ENCODE assay signal across 8 cellular contexts in the genomic region with DNA sequence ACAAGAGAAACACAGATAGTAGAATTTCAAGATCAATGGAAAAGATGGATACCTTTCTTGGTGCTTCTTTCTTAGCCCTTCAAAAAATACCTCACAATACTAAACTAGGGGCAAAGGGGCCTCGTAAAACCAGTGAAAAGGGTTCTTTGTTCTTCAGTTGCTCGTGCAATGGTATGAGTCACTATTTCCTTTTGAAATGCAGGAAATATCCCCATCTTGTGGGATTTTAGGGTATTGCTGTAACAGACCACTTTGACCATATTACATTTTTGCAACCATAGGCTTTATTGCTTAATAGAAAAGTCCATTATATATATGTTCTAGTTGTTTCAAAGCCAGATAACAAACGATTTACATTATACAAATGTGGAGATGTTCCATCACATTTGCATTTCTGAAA.
A peak's percentile ranks its signal among the peaks of the same experiment; 100 is the strongest.
DNase-seq lines count a peak whose midpoint lies in the region; ATAC-seq and TF ChIP-seq lines count a peak whose summit lies in the region.

No MANE protein-coding gene starts in this region.

- H3K27me3 Mint-ChIP-seq in activated CD4-positive, alpha-beta T cell treated with anti-CD3 and anti-CD28 coated beads, Interleukin-2, amount 10 ng/mL, durations not matched to agents 24 days and 14 days, result peaks cover 1% of the 10 kb centered on the region

- H3K9me2 ChIP-seq in DOHH2 (replicated peaks; ENCODE audit: control insufficient read depth, low read length), result no peaks in the 10 kb centered on the region

- H3K4me1 Mint-ChIP-seq in activated CD4-positive, alpha-beta T cell treated with anti-CD3 and anti-CD28 coated beads, Interleukin-2, amount 10 ng/mL, durations not matched to agents 24 days and 14 days, result peaks cover 2% of the 10 kb centered on the region

- H3K79me2 ChIP-seq in DOHH2 (ENCODE audit: control insufficient read depth, low read length), result no peaks in the 10 kb centered on the region

- H3K4me1 ChIP-seq in DOHH2 (ENCODE audit: control insufficient read depth, low read length) (no peaks in the 10 kb centered on the region), transverse colon (no peaks in the 10 kb centered on the region)

- H3K4me3 Mint-ChIP-seq in activated CD4-positive, alpha-beta T cell treated with anti-CD3 and anti-CD28 coated beads, Interleukin-2, amount 10 ng/mL, durations not matched to agents 24 days and 14 days, result no peak overlapping the region

- no peak overlapping the region for H3K4me2 ChIP-seq in DOHH2 (ENCODE audit: low read length)

- H3K27me3 ChIP-seq in DOHH2 (ENCODE audit: control insufficient read depth, low read length) (no peaks in the 10 kb centered on the region), transverse colon (no peaks in the 10 kb centered on the region)

- TF ChIP-seq POLR2A in transverse colon (IDR thresholded peaks at IDR 0.05), result no peak

- intact Hi-C loops in transverse colon (cut with DNase I; ENCODE audit: low total_unique reads), result no loop called here
- intact Hi-C loops in activated CD4-positive, alpha-beta T cell treated with anti-CD3 and anti-CD28 coated beads, Interleukin-2, amount 10 ng/mL, durations not matched to agents 24 days and 14 days (cut with micrococcal nuclease), result no loop called here

- H3K36me3 Mint-ChIP-seq in activated CD4-positive, alpha-beta T cell treated with anti-CD3 and anti-CD28 coated beads, Interleukin-2, amount 10 ng/mL, durations not matched to agents 24 days and 14 days (ENCODE audit: low read depth), result no peaks in the 10 kb centered on the region

- H3K27ac Mint-ChIP-seq in activated CD4-positive, alpha-beta T cell treated with anti-CD3 and anti-CD28 coated beads, Interleukin-2, amount 10 ng/mL, durations not matched to agents 24 days and 14 days, result no peak overlapping the region

- in situ Hi-C loops in transverse colon (cut with MboI; ENCODE audit: low pct_ligation_motif_present in 1 of 4, low pct_unique_long_range_greater_than_20kb in 1 of 4, low sequenced_read_pairs in 3 of 4), result no loop called here

- DNase-seq in NCI-H526 treated with DMSO at 0.1 percent for 48 hours (lab: John Stamatoyannopoulos, UW) (peak; percentile 6), epithelial cell of proximal tubule (ENCODE audit: low read depth) (peak; percentile 6), transverse colon (no peak), activated gamma-delta T cell treated with Interleukin-2 at 50 U/mL for 16 hours (no peak)
- no peak for DNase-seq in activated CD4-positive, alpha-beta T cell treated with anti-CD3 and anti-CD28 coated beads, Interleukin-2, amount 10 ng/mL, durations not matched to agents 24 days and 14 days

- H4K20me1 ChIP-seq in DOHH2 (ENCODE audit: control insufficient read depth, insufficient read depth, low read depth, low read length), result no peaks in the 10 kb centered on the region

- TF ChIP-seq EP300 in transverse colon (IDR thresholded peaks at IDR 0.05; ENCODE audit: low read depth), result no peak

- H3K27ac ChIP-seq in DOHH2 (ENCODE audit: low read depth, low read length), result no peak overlapping the region
- no peak overlapping the region for H3K27ac ChIP-seq in transverse colon

- H3K9me3 ChIP-seq in DOHH2 (ENCODE audit: control insufficient read depth, insufficient read depth, low read length) (no peaks in the 10 kb centered on the region), transverse colon (peaks cover 0 to 3% of the 10 kb centered on the region in 2 donors)

- peak; percentile 75 for TF ChIP-seq CTCF in DOHH2 (IDR thresholded peaks at IDR 0.05; ENCODE audit: low read depth, low read length, poor library complexity, severe bottlenecking)
- peak; percentile 58 for TF ChIP-seq CTCF in epithelial cell of proximal tubule (conservative IDR thresholded peaks at IDR 0.05; ENCODE audit: low read depth, low read length)
- peak in 4 of 5 experiments; percentile 19 to 34 (median 30) for TF ChIP-seq CTCF in transverse colon (IDR thresholded peaks at IDR 0.05)

- H3K4me3 ChIP-seq in DOHH2 (ENCODE audit: low read length), result no peak overlapping the region
- no peak overlapping the region for H3K4me3 ChIP-seq in epithelial cell of proximal tubule (ENCODE audit: low read depth, low read length)
- no peak overlapping the region for H3K4me3 ChIP-seq in transverse colon

- WGBS in transverse colon (ENCODE audit: low coverage in 1 of 2), 2 donors, result 17 to 33% methylated on average over 3 of the region's 3 CpGs

- no peaks in the 10 kb centered on the region for H3F3A ChIP-seq in DOHH2 (ENCODE audit: control insufficient read depth, insufficient read depth)

- no peaks in the 10 kb centered on the region for H3K9me3 Mint-ChIP-seq in activated CD4-positive, alpha-beta T cell treated with anti-CD3 and anti-CD28 coated beads, Interleukin-2, amount 10 ng/mL, durations not matched to agents 24 days and 14 days

- ATAC-seq in GM21526 (IDR thresholded peaks at IDR 0.05; ENCODE audit: low FRiP score, unreplicated experiment) (peak; percentile 80), HG03469 (IDR thresholded peaks at IDR 0.05; ENCODE audit: unreplicated experiment) (no peak)

- no peaks in the 10 kb centered on the region for H3K36me3 ChIP-seq in DOHH2 (ENCODE audit: control insufficient read depth, low read length)
- H3K36me3 ChIP-seq in transverse colon, result no peaks in the 10 kb centered on the region

Comparison
In these comparisons a context has a peak if more than half of its experiments do, and no peak if none do; other contexts are left out.
1. DNase-seq: peak in NCI-H526 treated with DMSO at 0.1 percent for 48 hours (single experiment) and epithelial cell of proximal tubule (single experiment); none in transverse colon (single experiment), activated gamma-delta T cell treated with Interleukin-2 at 50 U/mL for 16 hours (single experiment) and activated CD4-positive, alpha-beta T cell treated with anti-CD3 and anti-CD28 coated beads, Interleukin-2, amount 10 ng/mL, durations not matched to agents 24 days and 14 days (single experiment).
2. Peak in every context shown above with its lines, with median percentiles within 50 percentile points of each other: CTCF ChIP-seq.